In genomic region chr3:115877647-115877934, GRCh38 we compare ENCODE assay signal across 18 cellular contexts.
DNase-seq lines count a peak whose midpoint lies in the region; ATAC-seq and TF ChIP-seq lines count a peak whose summit lies in the region.
"Had no signal": no experiment of that assay in that cellular context is flagged by ENCODE, and none has a peak within 500 bp of the region (broad histone marks: within the 10 kb centered on the region; RNA-seq: fewer than 3 reads in every experiment).

No MANE protein-coding gene starts in this region.

- no peak for ATAC-seq in HG03280 (IDR thresholded peaks at IDR 0.05; ENCODE audit: unreplicated experiment)
- ATAC-seq in stimulated activated naive CD8-positive, alpha-beta T cell treated with anti-CD3 and anti-CD28 coated beads, Interleukin-15, amount 100 ng/mL, for 72 hours = no peak

- H3K4me3 ChIP-seq in choroid plexus epithelial cell (ENCODE audit: low read depth, low read length) (peak overlapping the region; percentile 42), suprapubic skin (peak overlapping the region; percentile 12), transverse colon (no peak overlapping the region)
- H3K4me3 ChIP-seq: BLaER1 treated with 17β-estradiol and CSF1 and Interleukin-3, amounts not matched to agents 10 nM and 100 nM had no signal

- TF ChIP-seq EP300 in suprapubic skin (IDR thresholded peaks at IDR 0.05) = no peak
- no peak for TF ChIP-seq EP300 in transverse colon (IDR thresholded peaks at IDR 0.05; ENCODE audit: low read depth)

- H3K4me1 Mint-ChIP-seq in mesothelial cell of epicardium = peaks cover 20% of the 10 kb centered on the region
- H3K4me1 Mint-ChIP-seq in stimulated activated naive CD8-positive, alpha-beta T cell treated with anti-CD3 and anti-CD28 coated beads, Interleukin-15, amount 100 ng/mL, for 72 hours = no peaks in the 10 kb centered on the region

- TF ChIP-seq POLR2A in suprapubic skin (IDR thresholded peaks at IDR 0.05) (no peak), transverse colon (IDR thresholded peaks at IDR 0.05) (no peak)

- H3K27me3 ChIP-seq in suprapubic skin = no peaks in the 10 kb centered on the region
- no peaks in the 10 kb centered on the region for H3K27me3 ChIP-seq in transverse colon
- H3K27me3 ChIP-seq: BLaER1 treated with 17β-estradiol and CSF1 and Interleukin-3, amounts not matched to agents 10 nM and 100 nM had no signal

- H3K27me3 Mint-ChIP-seq in mesothelial cell of epicardium (ENCODE audit: low read depth) = peaks cover 2% of the 10 kb centered on the region
- no peaks in the 10 kb centered on the region for H3K27me3 Mint-ChIP-seq in stimulated activated naive CD8-positive, alpha-beta T cell treated with anti-CD3 and anti-CD28 coated beads, Interleukin-15, amount 100 ng/mL, for 72 hours

- no peaks in the 10 kb centered on the region for H3K36me3 ChIP-seq in suprapubic skin
- no peaks in the 10 kb centered on the region for H3K36me3 ChIP-seq in transverse colon
- H3K36me3 ChIP-seq: BLaER1 treated with 17β-estradiol and CSF1 and Interleukin-3, amounts not matched to agents 10 nM and 100 nM had no signal

- intact Hi-C loops in transverse colon (cut with DNase I; ENCODE audit: low total_unique reads) = no loop called here

- H3K9me3 Mint-ChIP-seq in mesothelial cell of epicardium = no peaks in the 10 kb centered on the region
- no peaks in the 10 kb centered on the region for H3K9me3 Mint-ChIP-seq in stimulated activated naive CD8-positive, alpha-beta T cell treated with anti-CD3 and anti-CD28 coated beads, Interleukin-15, amount 100 ng/mL, for 72 hours
- H3K9me3 Mint-ChIP-seq: stimulated activated naive CD8-positive, alpha-beta T cell treated with anti-CD3 and anti-CD28 coated beads, Interleukin-15, Interleukin-2, amounts not matched to agents 100 ng/mL and 50 ng/mL, for 24 hours had no signal

- H3K4me1 ChIP-seq in suprapubic skin = no peaks in the 10 kb centered on the region
- H3K4me1 ChIP-seq in transverse colon = no peaks in the 10 kb centered on the region
- H3K4me1 ChIP-seq: BLaER1 treated with 17β-estradiol and CSF1 and Interleukin-3, amounts not matched to agents 10 nM and 100 nM had no signal

- H3K9me3 ChIP-seq in suprapubic skin (no peaks in the 10 kb centered on the region), transverse colon (no peaks in the 10 kb centered on the region)
- H3K9me3 ChIP-seq: BLaER1 treated with 17β-estradiol and CSF1 and Interleukin-3, amounts not matched to agents 10 nM and 100 nM had no signal

- DNase-seq in NCI-H69 (lab: John Stamatoyannopoulos, UW) (peak; percentile 5), choroid plexus epithelial cell (ENCODE audit: low read depth) (peak; percentile 30), mesothelial cell of epicardium (ENCODE audit: low spot score in 2 of 2, unreplicated experiment in 2 of 2) (no peak), suprapubic skin (ENCODE audit: low spot score in 2 of 2) (no peak), transverse colon (no peak), SIG-M5 treated with dmso at 0.1 percent for 504 hours (lab: John Stamatoyannopoulos, UW; ENCODE audit: unreplicated experiment) (no peak)
- DNase-seq in stimulated activated naive CD8-positive, alpha-beta T cell treated with anti-CD3 and anti-CD28 coated beads, Interleukin-15, amount 100 ng/mL, for 72 hours = no peak
- DNase-seq: activated CD4-positive, alpha-beta T cell treated with anti-CD3 and anti-CD28 coated beads for 4 hours; activated CD8-positive, alpha-beta memory T cell treated with anti-CD3 and anti-CD28 coated beads, Interleukin-2, amount 50 U/mL, for 4 hours; activated gamma-delta T cell; DMS153; kidney; NCI-H2029; NCI-H510A; occipital lobe had no signal

- H3K4me3 Mint-ChIP-seq in mesothelial cell of epicardium = peak overlapping the region; percentile 43
- no peak overlapping the region for H3K4me3 Mint-ChIP-seq in stimulated activated naive CD8-positive, alpha-beta T cell treated with anti-CD3 and anti-CD28 coated beads, Interleukin-15, amount 100 ng/mL, for 72 hours
- H3K4me3 Mint-ChIP-seq: stimulated activated naive CD8-positive, alpha-beta T cell treated with anti-CD3 and anti-CD28 coated beads, Interleukin-15, Interleukin-2, amounts not matched to agents 100 ng/mL and 50 ng/mL, for 24 hours had no signal

- WGBS in suprapubic skin = 38% methylated on average over 2 of the region's 2 CpGs
- 25 to 39% methylated on average over 2 of the region's 2 CpGs for WGBS in transverse colon (ENCODE audit: low coverage in 1 of 2), 2 donors

- no peaks in the 10 kb centered on the region for H3K36me3 Mint-ChIP-seq in mesothelial cell of epicardium

- H3K27ac Mint-ChIP-seq in mesothelial cell of epicardium = no peak overlapping the region
- peak overlapping the region in 1 of 2 donors; percentile 69 for H3K27ac Mint-ChIP-seq in stimulated activated naive CD8-positive, alpha-beta T cell treated with anti-CD3 and anti-CD28 coated beads, Interleukin-15, amount 100 ng/mL, for 72 hours
- H3K27ac Mint-ChIP-seq: stimulated activated naive CD8-positive, alpha-beta T cell treated with anti-CD3 and anti-CD28 coated beads, Interleukin-15, Interleukin-2, amounts not matched to agents 100 ng/mL and 50 ng/mL, for 24 hours had no signal

- H3K27ac ChIP-seq in suprapubic skin (no peak overlapping the region), transverse colon (no peak overlapping the region)
- H3K27ac ChIP-seq: BLaER1 treated with 17β-estradiol and CSF1 and Interleukin-3, amounts not matched to agents 10 nM and 100 nM had no signal

- TF ChIP-seq CTCF in choroid plexus epithelial cell (conservative IDR thresholded peaks at IDR 0.05; ENCODE audit: low read depth, low read length) = no peak
- no peak for TF ChIP-seq CTCF in mesothelial cell of epicardium (IDR thresholded peaks at IDR 0.05; ENCODE audit: unreplicated experiment)
- no peak for TF ChIP-seq CTCF in suprapubic skin (IDR thresholded peaks at IDR 0.05)
- TF ChIP-seq CTCF in transverse colon (IDR thresholded peaks at IDR 0.05) = no peak

- in situ Hi-C loops in transverse colon (cut with MboI; ENCODE audit: low pct_ligation_motif_present in 1 of 4, low pct_unique_long_range_greater_than_20kb in 1 of 4, low sequenced_read_pairs in 3 of 4) = no loop called here

Comparison
In these comparisons a context has a peak if more than half of its experiments do, and no peak if none do; other contexts are left out.
1. DNase-seq: peak in NCI-H69 (single experiment) and choroid plexus epithelial cell (single experiment); none in mesothelial cell of epicardium (0 of 2), suprapubic skin (0 of 2), transverse colon (single experiment), stimulated activated naive CD8-positive, alpha-beta T cell treated with anti-CD3 and anti-CD28 coated beads, Interleukin-15, amount 100 ng/mL, for 72 hours (0 of 2) and SIG-M5 treated with dmso at 0.1 percent for 504 hours (single experiment).
2. H3K4me3 ChIP-seq: peak in choroid plexus epithelial cell (single experiment) and suprapubic skin (single experiment); none in transverse colon (0 of 4).